13 cellular contexts compared by ENCODE assay signal in genomic region chr21:33296156-33296555, GRCh38.
"Had no signal": no experiment of that assay in that cellular context is flagged by ENCODE, and none has a peak within 500 bp of the region (broad histone marks: within the 10 kb centered on the region; RNA-seq: fewer than 3 reads in every experiment).

No MANE protein-coding gene starts in this region.

- H3K36me3 ChIP-seq: cardiac muscle cell had no signal

- ATAC-seq: left lobe of liver; naive thymus-derived CD4-positive, alpha-beta T cell; pancreas had no signal

- H3K27ac ChIP-seq: cardiac muscle cell, esophagus muscularis mucosa, pancreas, sigmoid colon had no signal

- H3K4me3 Mint-ChIP-seq: naive thymus-derived CD4-positive, alpha-beta T cell had no signal

- H3K9me3 ChIP-seq: esophagus muscularis mucosa, pancreas, sigmoid colon had no signal

- H3K27me3 Mint-ChIP-seq: naive thymus-derived CD4-positive, alpha-beta T cell had no signal

- DNase-seq: activated CD4-positive, CD25-positive, alpha-beta regulatory T cell treated with anti-CD3 and anti-CD28 coated beads, Interleukin-2, amount 50 U/mL, for 72 hours; activated naive CD4-positive, alpha-beta T cell; activated T-cell treated with anti-CD3 and anti-CD28 coated beads for 4 hours; hippocampal formation; mammary epithelial cell; naive thymus-derived CD4-positive, alpha-beta T cell; pancreas; sigmoid colon; stimulated activated CD4-positive, alpha-beta T cell treated with anti-CD3 and anti-CD28 coated beads, Interleukin-1b, Interleukin-23, amount 100 ng/mL, for 48 hours; T-helper 9 cell had no signal

- H3K4me3 ChIP-seq: cardiac muscle cell, esophagus muscularis mucosa, pancreas, sigmoid colon had no signal

- H3K9me3 Mint-ChIP-seq: naive thymus-derived CD4-positive, alpha-beta T cell had no signal

- H3K27me3 ChIP-seq: cardiac muscle cell, esophagus muscularis mucosa, pancreas, sigmoid colon had no signal
